Comparison of ENCODE assay signal across 8 cellular contexts in genomic region chr9:15485836-15486678, GRCh38. TPM values are rescaled to one million over a fixed set of nuclear protein-coding genes. Genes with fewer than 3 reads are reported as not detected.
A peak's percentile ranks its signal among the peaks of the same experiment; 100 is the strongest.
DNase-seq lines count a peak whose midpoint lies in the region; ATAC-seq and TF ChIP-seq lines count a peak whose summit lies in the region.

No MANE protein-coding gene starts in this region.

- TF ChIP-seq CTCF in coronary artery (IDR thresholded peaks at IDR 0.05) (peak; percentile 25), osteocyte (IDR thresholded peaks at IDR 0.05) (peak; percentile 66)

- H3K27ac ChIP-seq in coronary artery = no peak overlapping the region

- no peaks in the 10 kb centered on the region for H3K27me3 Mint-ChIP-seq in osteocyte (ENCODE audit: unreplicated experiment)

- H3K27ac Mint-ChIP-seq in osteocyte (ENCODE audit: unreplicated experiment) = peak overlapping the region; percentile 55

- peaks cover 15% of the 10 kb centered on the region for H3K4me1 Mint-ChIP-seq in osteocyte (ENCODE audit: unreplicated experiment)

- no peak for ATAC-seq in GM19455 (IDR thresholded peaks at IDR 0.05; ENCODE audit: unreplicated experiment)

- no peaks in the 10 kb centered on the region for H3K9me3 Mint-ChIP-seq in osteocyte (ENCODE audit: unreplicated experiment)

- H3K4me3 ChIP-seq in coronary artery = no peak overlapping the region

- no peak overlapping the region for H3K4me3 Mint-ChIP-seq in osteocyte (ENCODE audit: unreplicated experiment)

- DNase-seq in DMS 273 (lab: John Stamatoyannopoulos, UW; ENCODE audit: unreplicated experiment) (peak; percentile 45), DMS 273 treated with DMSO at 0.1 percent for 48 hours (lab: John Stamatoyannopoulos, UW) (no peak), NCI-H2227 treated with DMSO at 0.1 percent for 48 hours (lab: John Stamatoyannopoulos, UW) (peak; percentile 15), coronary artery (ENCODE audit: low spot score) (no peak), osteocyte (ENCODE audit: extremely low spot score, unreplicated experiment) (no peak), SW480 (ENCODE audit: low spot score) (no peak), NCI-H748 treated with DMSO at 0.1 percent for 48 hours (lab: John Stamatoyannopoulos, UW) (no peak)

- H3K36me3 Mint-ChIP-seq in osteocyte (ENCODE audit: unreplicated experiment) = peaks cover 24% of the 10 kb centered on the region

RNA-seq across cellular contexts. Expression of gene PSIP1, which starts 24.7 kb away (rescaled TPM):
- 77.5 and 78.1 TPM in 2 replicates for total RNA-seq in osteocyte

Comparison
In these comparisons a context has a peak if more than half of its experiments do, and no peak if none do; other contexts are left out.
1. DNase-seq: peak in DMS 273 (single experiment) and NCI-H2227 treated with DMSO at 0.1 percent for 48 hours (single experiment); none in DMS 273 treated with DMSO at 0.1 percent for 48 hours (single experiment), coronary artery (single experiment), osteocyte (single experiment), SW480 (single experiment) and NCI-H748 treated with DMSO at 0.1 percent for 48 hours (single experiment).